17 cellular contexts compared by ENCODE assay signal in the genomic region with DNA sequence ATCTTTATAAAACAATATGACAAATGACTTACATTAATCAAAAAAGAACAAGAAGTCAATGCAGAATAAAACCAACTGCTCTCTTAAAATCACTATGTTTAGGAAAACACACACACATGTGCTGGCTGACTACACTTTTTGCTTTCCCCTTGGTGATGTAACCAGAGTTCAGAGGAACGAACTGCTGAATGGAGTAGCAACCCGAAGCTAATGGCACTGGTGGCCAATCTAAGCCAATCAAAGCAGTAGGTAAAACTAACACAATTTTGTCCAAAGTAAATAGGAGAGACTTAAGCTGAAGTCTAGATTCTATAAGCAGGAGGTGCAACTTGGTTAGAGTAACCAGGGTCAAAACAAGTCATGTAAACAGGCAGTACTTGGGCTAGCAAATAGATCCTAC. TPM values are rescaled to one million over a fixed set of nuclear protein-coding genes. Genes with fewer than 3 reads are reported as not detected.
DNase-seq lines count a peak whose midpoint lies in the region; ATAC-seq, FAIRE-seq and TF ChIP-seq lines count a peak whose summit lies in the region.
"Had no signal": no experiment of that assay in that cellular context is flagged by ENCODE, and none has a peak within 500 bp of the region (broad histone marks: within the 10 kb centered on the region; RNA-seq: fewer than 3 reads in every experiment).

No MANE protein-coding gene starts in this region.

- H4K20me1 ChIP-seq in neural progenitor cell (ENCODE audit: low read depth): no peaks in the 10 kb centered on the region
- H4K20me1 ChIP-seq: BLaER1 treated with 17β-estradiol and CSF1 and Interleukin-3, amounts not matched to agents 10 nM and 100 nM had no signal

- H3K9me3 ChIP-seq in Panc1 (ENCODE audit: control insufficient read depth, insufficient read depth, low read depth, low read length) (no peaks in the 10 kb centered on the region), neural progenitor cell (ENCODE audit: low read depth) (no peaks in the 10 kb centered on the region)
- H3K9me3 ChIP-seq: BLaER1 treated with 17β-estradiol and CSF1 and Interleukin-3, amounts not matched to agents 10 nM and 100 nM had no signal

- H3K4me1 Mint-ChIP-seq in nephron progenitor cell: peaks cover 15% of the 10 kb centered on the region
- no peaks in the 10 kb centered on the region for H3K4me1 Mint-ChIP-seq in T-helper 2 cell treated with Interferon-gamma antibody and Interleukin-4, amounts not matched to agents 5 μg/mL and 100 μg/mL, for 36 hours (ENCODE audit: low read depth)
- H3K4me1 Mint-ChIP-seq in neural progenitor cell: peaks cover 3% of the 10 kb centered on the region

- peak; percentile 15 for FAIRE-seq in H54 (lab: Jason Lieb, UNC)
- FAIRE-seq: GM19239 had no signal

- H3K27ac ChIP-seq in Panc1 (ENCODE audit: low read length) (peak overlapping the region; percentile 14; the same call in 1 of the 2 replicates), substantia nigra (ENCODE audit: low read depth, low read length, poor library complexity, severe bottlenecking) (no peak overlapping the region), neural progenitor cell (no peak overlapping the region)
- H3K27ac ChIP-seq: BLaER1 treated with 17β-estradiol and CSF1 and Interleukin-3, amounts not matched to agents 10 nM and 100 nM; HL-60 had no signal

- H3K9ac ChIP-seq in neural progenitor cell: no peak overlapping the region
- H3K9ac ChIP-seq: BLaER1 treated with 17β-estradiol and CSF1 and Interleukin-3, amounts not matched to agents 10 nM and 100 nM had no signal

- H3K36me3 Mint-ChIP-seq in nephron progenitor cell (ENCODE audit: low read depth) (peaks cover 8% of the 10 kb centered on the region), neural progenitor cell (peaks cover 14% of the 10 kb centered on the region)
- no peaks in the 10 kb centered on the region for H3K36me3 Mint-ChIP-seq in T-helper 2 cell treated with Interferon-gamma antibody and Interleukin-4, amounts not matched to agents 5 μg/mL and 100 μg/mL, for 36 hours (ENCODE audit: low read depth)

- BruUV-seq in Panc1 (replicated peaks; lab: Mats Ljungman, UMichigan): no TSS peak

- no peak for TF ChIP-seq POLR2A in H54 (IDR thresholded peaks at IDR 0.05; ENCODE audit: low read depth, low read length)

- intact Hi-C loops in Panc1 (cut with micrococcal nuclease; ENCODE audit: unreplicated experiment): no loop called here

- H3K27me3 ChIP-seq in Panc1 (ENCODE audit: control insufficient read depth, insufficient read depth, low read length): no peaks in the 10 kb centered on the region
- no peaks in the 10 kb centered on the region for H3K27me3 ChIP-seq in neural progenitor cell
- H3K27me3 ChIP-seq: BLaER1 treated with 17β-estradiol and CSF1 and Interleukin-3, amounts not matched to agents 10 nM and 100 nM had no signal

- H3K79me2 ChIP-seq in neural progenitor cell (ENCODE audit: low read depth): no peaks in the 10 kb centered on the region

- H3K4me2 ChIP-seq in neural progenitor cell: no peak overlapping the region
- H3K4me2 ChIP-seq: BLaER1 treated with 17β-estradiol and CSF1 and Interleukin-3, amounts not matched to agents 10 nM and 100 nM had no signal

- no peaks in the 10 kb centered on the region for H3F3A ChIP-seq in neural progenitor cell (ENCODE audit: low read depth)

- H3K9me3 Mint-ChIP-seq in nephron progenitor cell (peaks cover 14% of the 10 kb centered on the region), neural progenitor cell (peaks cover 9% of the 10 kb centered on the region)
- peaks cover 6% of the 10 kb centered on the region for H3K9me3 Mint-ChIP-seq in T-helper 2 cell treated with Interferon-gamma antibody and Interleukin-4, amounts not matched to agents 5 μg/mL and 100 μg/mL, for 36 hours
- H3K9me3 Mint-ChIP-seq: CD4-positive, CD25-positive, alpha-beta regulatory T cell had no signal

- in situ Hi-C loops in Panc1 (cut with HindIII; ENCODE audit: low pct_unique_long_range_greater_than_20kb, low sequenced_read_pairs): no loop called here
- in situ Hi-C loops in astrocyte of the spinal cord (cut with HindIII; ENCODE audit: low sequenced_read_pairs): no loop called here

- POLR2A ChIA-PET in Panc1 (lab: Charles Lee): no interaction called here

- CTCF ChIA-PET in Panc1 (lab: Charles Lee): no interaction called here

- no peaks in the 10 kb centered on the region for H3K36me3 ChIP-seq in Panc1 (ENCODE audit: control insufficient read depth, insufficient read depth, low read length)
- H3K36me3 ChIP-seq in neural progenitor cell: no peaks in the 10 kb centered on the region

- H3K27me3 Mint-ChIP-seq in nephron progenitor cell (ENCODE audit: low read depth, poor library complexity): no peaks in the 10 kb centered on the region
- H3K27me3 Mint-ChIP-seq in T-helper 2 cell treated with Interferon-gamma antibody and Interleukin-4, amounts not matched to agents 5 μg/mL and 100 μg/mL, for 36 hours (ENCODE audit: low read depth): no peaks in the 10 kb centered on the region
- no peaks in the 10 kb centered on the region for H3K27me3 Mint-ChIP-seq in neural progenitor cell (ENCODE audit: insufficient read depth, low read depth)
- H3K27me3 Mint-ChIP-seq: CD4-positive, CD25-positive, alpha-beta regulatory T cell had no signal

- no peak overlapping the region for H3K4me3 ChIP-seq in Panc1 (ENCODE audit: low read depth in 2 of 2, low read length in 2 of 2)
- H3K4me3 ChIP-seq in astrocyte of the spinal cord (ENCODE audit: low read depth, low read length): no peak overlapping the region
- H3K4me3 ChIP-seq in neural progenitor cell: no peak overlapping the region
- H3K4me3 ChIP-seq: BLaER1 treated with 17β-estradiol and CSF1 and Interleukin-3, amounts not matched to agents 10 nM and 100 nM had no signal

- H3K4me1 ChIP-seq in Panc1 (ENCODE audit: control insufficient read depth, insufficient read depth, low read length): no peaks in the 10 kb centered on the region; the same call in 1 of the 2 replicates
- H3K4me1 ChIP-seq in neural progenitor cell: no peaks in the 10 kb centered on the region
- H3K4me1 ChIP-seq: BLaER1 treated with 17β-estradiol and CSF1 and Interleukin-3, amounts not matched to agents 10 nM and 100 nM had no signal

- DNase-seq in H54 (ENCODE audit: insufficient read length, low spot score): no peak
- no peak for DNase-seq in Panc1 (ENCODE audit: low read depth, low spot score)
- DNase-seq in astrocyte of the spinal cord (ENCODE audit: low read depth, low spot score): peak; percentile 28
- no peak for DNase-seq in nephron progenitor cell
- no peak for DNase-seq in substantia nigra (lab: John Stamatoyannopoulos, UW)
- DNase-seq in T-helper 2 cell treated with Interferon-gamma antibody and Interleukin-4, amounts not matched to agents 5 μg/mL and 100 μg/mL, for 36 hours (ENCODE audit: low spot score): no peak
- no peak for DNase-seq in neural progenitor cell (ENCODE audit: low spot score)
- no peak for DNase-seq in activated CD8-positive, alpha-beta memory T cell treated with anti-CD3 and anti-CD28 coated beads, Interleukin-2, amount 50 U/mL, for 4 hours
- DNase-seq: ACHN; CD4-positive, CD25-positive, alpha-beta regulatory T cell; DMS53; GF-D8; GOT3; HCEC 1CT had no signal

- H2AFZ ChIP-seq in neural progenitor cell (replicated peaks): no peak overlapping the region

- peak overlapping the region; percentile 77 for H3K27ac Mint-ChIP-seq in nephron progenitor cell
- no peak overlapping the region for H3K27ac Mint-ChIP-seq in T-helper 2 cell treated with Interferon-gamma antibody and Interleukin-4, amounts not matched to agents 5 μg/mL and 100 μg/mL, for 36 hours
- H3K27ac Mint-ChIP-seq in neural progenitor cell: no peak overlapping the region
- H3K27ac Mint-ChIP-seq: CD4-positive, CD25-positive, alpha-beta regulatory T cell had no signal

- H3K4me3 Mint-ChIP-seq in nephron progenitor cell (no peak overlapping the region), neural progenitor cell (no peak overlapping the region)
- no peak overlapping the region for H3K4me3 Mint-ChIP-seq in T-helper 2 cell treated with Interferon-gamma antibody and Interleukin-4, amounts not matched to agents 5 μg/mL and 100 μg/mL, for 36 hours
- H3K4me3 Mint-ChIP-seq: CD4-positive, CD25-positive, alpha-beta regulatory T cell had no signal

- TF ChIP-seq CTCF in Panc1 (IDR thresholded peaks at IDR 0.05): no peak
- TF ChIP-seq CTCF in astrocyte of the spinal cord (IDR thresholded peaks at IDR 0.05; ENCODE audit: low read depth, low read length): no peak
- TF ChIP-seq CTCF in nephron progenitor cell (IDR thresholded peaks at IDR 0.05): no peak
- TF ChIP-seq CTCF in neural progenitor cell (IDR thresholded peaks at IDR 0.05): no peak

- no peak for ATAC-seq in Panc1

RNA-seq across cellular contexts. Expression of a gene that starts 33.2 kb away (rescaled TPM):
- total RNA-seq in Panc1 (2021; ENCODE audit: unreplicated experiment): 1.3 TPM
- 1.5 TPM for polyA plus RNA-seq in Panc1 (2012; ENCODE audit: insufficient read length)
- 1.5 and 2.2 TPM in 2 replicates for total RNA-seq in neural progenitor cell (ENCODE audit: low replicate concordance)

RNA-seq across cellular contexts. Expression of a gene that starts 38.6 kb away (rescaled TPM):
- total RNA-seq in Panc1 (2021; ENCODE audit: unreplicated experiment) (7.6 TPM), neural progenitor cell (ENCODE audit: low replicate concordance) (26.4 and 35.6 TPM in 2 replicates)
- polyA plus RNA-seq in Panc1 (2012; ENCODE audit: insufficient read length): 2.4 TPM
